ENCODE assay signal across 7 cellular contexts in genomic region chr2:200811336-200812121, GRCh38. TPM values are rescaled to one million over a fixed set of nuclear protein-coding genes. Genes with fewer than 3 reads are reported as not detected.
DNase-seq lines count a peak whose midpoint lies in the region; ATAC-seq and TF ChIP-seq lines count a peak whose summit lies in the region.

Gene BZW1 (plus strand): TSS chr2:200811910. CDS start chr2:200813218, 1,308 bp downstream.

- H2AFZ ChIP-seq in hepatocyte: peak within 1 kb of the TSS; percentile 28

- H3K4me1 ChIP-seq in hepatocyte (ENCODE audit: insufficient read depth): peaks cover 25% of the 10 kb centered on the region

- ATAC-seq in GM18508 (IDR thresholded peaks at IDR 0.05; ENCODE audit: insufficient read depth, unreplicated experiment): peak; percentile 58
- ATAC-seq in HG03025 (IDR thresholded peaks at IDR 0.05; ENCODE audit: low FRiP score, unreplicated experiment): peak; percentile 91

- no peaks in the 10 kb centered on the region for H3K27me3 ChIP-seq in hepatocyte

- TF ChIP-seq CTCF in hepatocyte (IDR thresholded peaks at IDR 0.05; ENCODE audit: poor library complexity): no peak

- H3K4me3 ChIP-seq in hepatocyte: peak within 1 kb of the TSS; percentile 81

- 2% methylated on average over 53 of the region's 74 CpGs for WGBS in hepatocyte (ENCODE audit: low lambda C conversion rate, missing lambda C conversion rate)

- H3K4me2 ChIP-seq in hepatocyte: peak within 1 kb of the TSS; percentile 89

- no peaks in the 10 kb centered on the region for H3K9me3 ChIP-seq in hepatocyte (ENCODE audit: low read depth)

- peaks cover 46% of the 10 kb centered on the region for H3K79me2 ChIP-seq in hepatocyte

- H3K36me3 ChIP-seq in hepatocyte (replicated peaks; ENCODE audit: insufficient read depth, low read depth): peaks cover 6% of the 10 kb centered on the region

- no peaks in the 10 kb centered on the region for H3K9me2 ChIP-seq in hepatocyte (replicated peaks; ENCODE audit: insufficient read depth)

- peaks cover 37% of the 10 kb centered on the region for H4K20me1 ChIP-seq in hepatocyte (ENCODE audit: insufficient read depth, poor library complexity, severe bottlenecking)

- DNase-seq in NCI-H2081 (lab: John Stamatoyannopoulos, UW): peak; percentile 95
- DNase-seq in T1000 (lab: John Stamatoyannopoulos, UW): peak; percentile 93
- DNase-seq in astrocyte of the hippocampus (ENCODE audit: low read depth, low spot score): peak; percentile 98
- DNase-seq in hepatocyte (ENCODE audit: low spot score): peak; percentile 98
- peak; percentile 99 for DNase-seq in retina

- peak within 1 kb of the TSS; percentile 93 for H3K27ac ChIP-seq in hepatocyte

RNA-seq across cellular contexts. Expression of gene BZW1, which starts in this region (rescaled TPM):
- 208 and 237 TPM in 2 replicates for total RNA-seq in hepatocyte
- polyA plus RNA-seq in hepatocyte: 133 TPM in 2 replicates

Comparison
In these comparisons a context has a peak if more than half of its experiments do, and no peak if none do; other contexts are left out.
1. Peak in every context shown above with its lines: DNase-seq, ATAC-seq, H3K4me3 ChIP-seq and H3K27ac ChIP-seq.